1 cellular context compared by ENCODE assay signal in genomic region chr10:127962205-127962604, GRCh38.
TF ChIP-seq lines count a peak whose summit lies in the region.

No MANE protein-coding gene starts in this region.

TF ChIP-seq in H1, 55 proteins besides CTCF, POLR2A, EP300 and RAD21:
- TF ChIP-seq EZH2 (IDR thresholded peaks at IDR 0.05; ENCODE audit: low read depth, low read length, severe bottlenecking): no peak
- no peak for TF ChIP-seq ATF3 (IDR thresholded peaks at IDR 0.05; ENCODE audit: insufficient read depth, low read depth, low read length)
- TF ChIP-seq MAFK (IDR thresholded peaks at IDR 0.05; ENCODE audit: low read depth, low read length): no peak
- no peak for TF ChIP-seq SUZ12 (IDR thresholded peaks at IDR 0.05; ENCODE audit: low read length)
- TF ChIP-seq BRCA1 (IDR thresholded peaks at IDR 0.05; ENCODE audit: low read depth, low read length): no peak
- no peak for TF ChIP-seq JUN (IDR thresholded peaks at IDR 0.05; ENCODE audit: low read depth, low read length)
- no peak for TF ChIP-seq CHD1 (IDR thresholded peaks at IDR 0.05; ENCODE audit: low read depth, low read length)
- TF ChIP-seq HDAC2 (IDR thresholded peaks at IDR 0.05; ENCODE audit: borderline replicate concordance in 1 of 2, low read depth in 2 of 2, low read length in 2 of 2): no peak
- no peak for TF ChIP-seq SAP30 (IDR thresholded peaks at IDR 0.05; ENCODE audit: insufficient read depth, insufficient replicate concordance, low read length)
- TF ChIP-seq RBBP5 (IDR thresholded peaks at IDR 0.05; ENCODE audit: borderline replicate concordance, low read depth, low read length): no peak
- no peak for TF ChIP-seq PHF8 (conservative IDR thresholded peaks at IDR 0.05; ENCODE audit: low read depth, low read length)
- no peak for TF ChIP-seq NRF1 (IDR thresholded peaks at IDR 0.05; ENCODE audit: low read depth, low read length)
- no peak for TF ChIP-seq TCF12 (IDR thresholded peaks at IDR 0.05; ENCODE audit: low read depth, low read length)
TF ChIP-seq in H1: peak in this region for 0.
